In the genomic region with DNA sequence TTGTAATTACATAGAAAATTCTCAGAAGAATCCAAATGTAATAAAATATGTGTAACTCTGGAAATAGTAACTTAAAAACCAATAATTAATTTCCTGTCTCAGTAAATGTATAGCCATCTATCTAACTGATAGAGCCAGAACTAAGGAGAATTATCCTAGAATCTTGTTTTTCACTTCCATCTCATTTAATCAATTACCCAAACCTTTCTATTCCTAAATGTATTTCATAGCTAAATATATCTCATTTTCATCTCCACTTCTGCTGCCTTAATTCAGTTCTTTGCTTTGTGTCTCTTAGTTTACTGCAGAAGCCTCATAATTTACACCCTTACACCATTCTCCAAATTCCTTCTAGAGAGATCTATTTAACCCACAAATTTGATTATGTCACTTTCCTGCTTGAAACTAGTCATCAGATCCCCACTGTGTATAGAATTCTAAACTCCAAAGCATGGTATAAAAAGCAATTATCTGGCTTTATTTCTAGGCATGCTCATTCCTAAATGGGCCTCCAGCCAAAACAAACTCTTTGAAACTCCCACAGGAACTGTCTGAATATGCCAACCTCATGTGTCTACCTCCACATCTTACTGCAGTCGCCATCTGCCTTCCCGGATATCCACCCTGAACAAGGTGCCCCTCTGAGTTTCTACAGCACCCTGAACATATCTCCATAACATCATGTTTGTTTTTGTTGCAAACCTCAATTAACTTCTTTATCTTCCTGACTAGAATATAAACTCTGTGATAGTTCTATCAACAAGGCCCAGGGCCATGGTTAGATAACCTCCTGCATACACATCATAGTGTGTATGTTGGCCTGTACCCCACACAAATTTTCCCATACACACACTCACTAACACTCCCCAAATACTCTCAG, we compare ENCODE assay signal across 13 cellular contexts.
DNase-seq lines count a peak whose midpoint lies in the region; ATAC-seq and TF ChIP-seq lines count a peak whose summit lies in the region.
"Had no signal": no experiment of that assay in that cellular context is flagged by ENCODE, and none has a peak within 500 bp of the region (broad histone marks: within the 10 kb centered on the region; RNA-seq: fewer than 3 reads in every experiment).

No MANE protein-coding gene starts in this region.

- peak; percentile 62 for ATAC-seq in mucosa of descending colon
- ATAC-seq: CD8-positive, alpha-beta T cell; left ventricle myocardium superior had no signal

- TF ChIP-seq CTCF in astrocyte of the spinal cord (IDR thresholded peaks at IDR 0.05; ENCODE audit: low read depth, low read length) (no peak), mucosa of descending colon (IDR thresholded peaks at IDR 0.05) (no peak), HFFc6 (IDR thresholded peaks at IDR 0.05) (no peak)

- H3K27ac Mint-ChIP-seq in HFFc6 = no peak overlapping the region
- H3K27ac Mint-ChIP-seq: CD8-positive, alpha-beta T cell had no signal

- no peaks in the 10 kb centered on the region for H3K9me3 ChIP-seq in mucosa of descending colon
- no peaks in the 10 kb centered on the region for H3K9me3 ChIP-seq in effector memory CD4-positive, alpha-beta T cell (ENCODE audit: control insufficient read depth, low read length)
- H3K9me3 ChIP-seq: tibial nerve had no signal

- intact Hi-C loops in mucosa of descending colon (cut with DNase I, micrococcal nuclease) = no loop called here

- no peak overlapping the region for H3K4me3 ChIP-seq in astrocyte of the spinal cord (ENCODE audit: low read depth, low read length)
- no peak overlapping the region for H3K4me3 ChIP-seq in mucosa of descending colon
- no peak overlapping the region for H3K4me3 ChIP-seq in effector memory CD4-positive, alpha-beta T cell (ENCODE audit: insufficient read depth, low read depth, low read length, poor library complexity, severe bottlenecking)
- H3K4me3 ChIP-seq: tibial nerve had no signal

- H3K36me3 Mint-ChIP-seq in HFFc6 (ENCODE audit: low read depth) = no peaks in the 10 kb centered on the region
- H3K36me3 Mint-ChIP-seq: CD8-positive, alpha-beta T cell had no signal

- peaks cover 4% of the 10 kb centered on the region; the same call in 1 of the 2 replicates for H3K4me1 Mint-ChIP-seq in HFFc6 (ENCODE audit: low read depth)

- in situ Hi-C loops in astrocyte of the spinal cord (cut with HindIII; ENCODE audit: low sequenced_read_pairs) = no loop called here

- no peaks in the 10 kb centered on the region; the same call in 1 of the 2 replicates for H3K9me3 Mint-ChIP-seq in HFFc6
- H3K9me3 Mint-ChIP-seq: CD8-positive, alpha-beta T cell had no signal

- no peaks in the 10 kb centered on the region for H3K27me3 ChIP-seq in effector memory CD4-positive, alpha-beta T cell (replicated peaks; ENCODE audit: control insufficient read depth, insufficient read depth, low read length, poor library complexity, severe bottlenecking)
- H3K27me3 ChIP-seq: tibial nerve had no signal

- H3K27ac ChIP-seq in effector memory CD4-positive, alpha-beta T cell (ENCODE audit: insufficient read depth, low read length, poor library complexity, severe bottlenecking) = no peak overlapping the region
- H3K27ac ChIP-seq: tibial nerve had no signal

- H3K4me3 Mint-ChIP-seq in HFFc6 = no peak overlapping the region
- H3K4me3 Mint-ChIP-seq: CD8-positive, alpha-beta T cell had no signal

- DNase-seq in H4 (ENCODE audit: low spot score) (peak; percentile 38), NCI-H2081 treated with DMSO at 0.1 percent for 48 hours (lab: John Stamatoyannopoulos, UW) (peak; percentile 84), astrocyte of the spinal cord (ENCODE audit: low read depth, low spot score) (peak; percentile 75), mucosa of descending colon (peak in 1 of 3 donors; percentile 27), NOMO-1 treated with DMSO at 0.1 percent for 48 hours (lab: John Stamatoyannopoulos, UW; ENCODE audit: unreplicated experiment) (no peak), SW480 (ENCODE audit: low spot score) (no peak), HFFc6 (no peak)
- DNase-seq in effector memory CD4-positive, alpha-beta T cell = no peak
- DNase-seq: activated CD4-positive, alpha-beta T cell treated with anti-CD3 and anti-CD28 coated beads for 1 hour; activated T-cell treated with anti-CD3 and anti-CD28 coated beads, Interleukin-2, amount 50 U/mL, for 1 hour; CD8-positive, alpha-beta T cell; left ventricle myocardium superior had no signal

- H3K36me3 ChIP-seq in mucosa of descending colon (ENCODE audit: low read depth) = no peaks in the 10 kb centered on the region
- H3K36me3 ChIP-seq in effector memory CD4-positive, alpha-beta T cell (ENCODE audit: control insufficient read depth, insufficient read depth, low read length) = no peaks in the 10 kb centered on the region
- H3K36me3 ChIP-seq: tibial nerve had no signal

- H3K27me3 Mint-ChIP-seq in HFFc6 (ENCODE audit: insufficient read depth) = no peaks in the 10 kb centered on the region; the same call in none of the 2 replicates

- H3K4me1 ChIP-seq in mucosa of descending colon (ENCODE audit: low read depth) = no peaks in the 10 kb centered on the region
- H3K4me1 ChIP-seq in effector memory CD4-positive, alpha-beta T cell (ENCODE audit: control insufficient read depth, insufficient read depth, low read length, poor library complexity, severe bottlenecking) = no peaks in the 10 kb centered on the region

Comparison
In these comparisons a context has a peak if more than half of its experiments do, and no peak if none do; other contexts are left out.
1. DNase-seq: peak in H4 (single experiment), NCI-H2081 treated with DMSO at 0.1 percent for 48 hours (single experiment) and astrocyte of the spinal cord (single experiment); none in NOMO-1 treated with DMSO at 0.1 percent for 48 hours (single experiment), SW480 (single experiment), HFFc6 (single experiment) and effector memory CD4-positive, alpha-beta T cell (0 of 3).